22 cellular contexts compared by ENCODE assay signal in the genomic region with DNA sequence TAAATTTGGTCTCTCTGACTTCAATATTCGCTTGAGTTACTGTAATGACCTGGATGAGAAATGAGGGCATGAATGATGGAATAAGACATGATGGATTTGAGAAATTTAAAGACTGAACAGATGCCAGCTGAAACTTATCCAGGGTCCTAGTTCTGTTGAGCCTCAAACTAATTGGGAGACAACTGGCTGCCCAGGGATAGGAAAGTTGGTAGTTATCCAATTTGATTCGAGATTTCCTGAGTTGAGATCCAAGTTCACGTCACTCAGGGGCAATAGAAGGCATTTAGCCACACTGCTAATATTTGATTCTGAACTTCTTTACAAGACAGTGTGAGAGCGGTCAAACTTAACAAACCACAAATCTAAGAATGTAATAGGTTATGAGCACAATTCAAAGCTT.
"Had no signal": no experiment of that assay in that cellular context is flagged by ENCODE, and none has a peak within 500 bp of the region (broad histone marks: within the 10 kb centered on the region; RNA-seq: fewer than 3 reads in every experiment).

No MANE protein-coding gene starts in this region.

- H3K36me3 ChIP-seq: gastrocnemius medialis, neutrophil, prostate gland, right atrium auricular region, sigmoid colon, suprapubic skin, vagina had no signal

- H3K4me3 Mint-ChIP-seq: memory B cell; natural killer cell; neural crest cell; stimulated activated naive CD8-positive, alpha-beta T cell treated with anti-CD3 and anti-CD28 coated beads, Interleukin-15, amount 100 ng/mL, for 72 hours had no signal

- H3K4me1 ChIP-seq: prostate gland, right atrium auricular region, suprapubic skin, vagina had no signal

- DNase-seq: dorsolateral prefrontal cortex; effector CD4-positive, alpha-beta T cell; foreskin fibroblast; gastrocnemius medialis; head of caudate nucleus; left cardiac atrium; left ventricle myocardium superior; natural killer cell; sigmoid colon; stimulated activated naive CD4-positive, alpha-beta T cell; stimulated activated naive CD8-positive, alpha-beta T cell treated with anti-CD3 and anti-CD28 coated beads, Interleukin-15, amount 100 ng/mL, for 72 hours; trophoblast cell had no signal

- ATAC-seq: gastrocnemius medialis; left ventricle myocardium superior; natural killer cell; stimulated activated naive CD8-positive, alpha-beta T cell treated with anti-CD3 and anti-CD28 coated beads, Interleukin-15, amount 100 ng/mL, for 72 hours had no signal

- H3K9me3 Mint-ChIP-seq: memory B cell; natural killer cell; stimulated activated naive CD8-positive, alpha-beta T cell treated with anti-CD3 and anti-CD28 coated beads, Interleukin-15, amount 100 ng/mL, for 72 hours had no signal

- FAIRE-seq: colon, islet of Langerhans had no signal

- H3K4me1 Mint-ChIP-seq: memory B cell; natural killer cell; neural crest cell; stimulated activated naive CD8-positive, alpha-beta T cell treated with anti-CD3 and anti-CD28 coated beads, Interleukin-15, amount 100 ng/mL, for 72 hours had no signal

- H3K27ac Mint-ChIP-seq: memory B cell; natural killer cell; stimulated activated naive CD8-positive, alpha-beta T cell treated with anti-CD3 and anti-CD28 coated beads, Interleukin-15, amount 100 ng/mL, for 72 hours had no signal

- H3K4me3 ChIP-seq: dorsolateral prefrontal cortex, gastrocnemius medialis, lung, prostate gland, right atrium auricular region, sigmoid colon, suprapubic skin, vagina had no signal

- H3K27ac ChIP-seq: dorsolateral prefrontal cortex, gastrocnemius medialis, neutrophil, prostate gland, sigmoid colon, suprapubic skin, vagina had no signal

- H3K9me3 ChIP-seq: gastrocnemius medialis, neutrophil, prostate gland, right atrium auricular region, sigmoid colon, suprapubic skin, vagina had no signal

- H3K27me3 ChIP-seq: gastrocnemius medialis, neutrophil, right atrium auricular region, sigmoid colon, suprapubic skin, vagina had no signal

- H3K36me3 Mint-ChIP-seq: memory B cell, natural killer cell had no signal
